In genomic region chr3:95899911-95900310, GRCh38 we compare ENCODE assay signal across 32 cellular contexts.
"Had no signal": no experiment of that assay in that cellular context is flagged by ENCODE, and none has a peak within 500 bp of the region (broad histone marks: within the 10 kb centered on the region; RNA-seq: fewer than 3 reads in every experiment).

No MANE protein-coding gene starts in this region.

- DNase-seq: activated CD4-positive, alpha-beta memory T cell treated with anti-CD3 and anti-CD28 coated beads for 36 hours; activated CD4-positive, alpha-beta T cell treated with anti-CD3 and anti-CD28 coated beads, Interleukin-2, amount 10 ng/mL, durations not matched to agents 7 days and 5 days; activated CD4-positive, CD25-positive, alpha-beta regulatory T cell; activated CD8-positive, alpha-beta memory T cell treated with anti-CD3 and anti-CD28 coated beads for 24 hours; activated gamma-delta T cell treated with Interleukin-2 at 50 U/mL for 16 hours; activated naive CD4-positive, alpha-beta T cell treated with anti-CD3 and anti-CD28 coated beads, Interleukin-2, amount 10 ng/mL, durations not matched to agents 7 days and 5 days; activated naive CD8-positive, alpha-beta T cell treated with anti-CD3 and anti-CD28 coated beads for 36 hours; activated T-cell treated with anti-CD3 and anti-CD28 coated beads for 4 hours; activated T-cell treated with anti-CD3 and anti-CD28 coated beads, Interleukin-2, amount 50 U/mL, for 72 hours; aorta; brain microvascular endothelial cell; MG63; MV-4-11; NCI-H1092 treated with DMSO at 0.1 percent for 48 hours; NCI-H1417 treated with DMSO at 0.1 percent for 48 hours; NCI-H1694; NCI-H2029; NCI-H2107; NCI-H345; NCI-H510A; NCI-H526 treated with DMSO at 0.1 percent for 48 hours; NCI-H82; SIG-M5; T-cell; T-helper 2 cell; T1000 had no signal

- H3K27me3 Mint-ChIP-seq: activated CD4-positive, alpha-beta memory T cell treated with anti-CD3 and anti-CD28 coated beads for 36 hours; activated CD4-positive, alpha-beta T cell treated with anti-CD3 and anti-CD28 coated beads, Interleukin-2, amount 10 ng/mL, durations not matched to agents 7 days and 5 days; activated naive CD4-positive, alpha-beta T cell treated with anti-CD3 and anti-CD28 coated beads, Interleukin-2, amount 10 ng/mL, durations not matched to agents 7 days and 5 days; activated naive CD8-positive, alpha-beta T cell treated with anti-CD3 and anti-CD28 coated beads for 36 hours; T-cell had no signal

- H3K4me3 ChIP-seq: cardiac muscle cell, MG63, SK-N-MC had no signal

- H3K27me3 ChIP-seq: brain microvascular endothelial cell, cardiac muscle cell, MG63 had no signal

- H3K36me3 ChIP-seq: brain microvascular endothelial cell, cardiac muscle cell, MG63 had no signal

- H3K36me3 Mint-ChIP-seq: activated CD4-positive, alpha-beta memory T cell treated with anti-CD3 and anti-CD28 coated beads for 36 hours; activated naive CD4-positive, alpha-beta T cell treated with anti-CD3 and anti-CD28 coated beads, Interleukin-2, amount 10 ng/mL, durations not matched to agents 7 days and 5 days; activated naive CD8-positive, alpha-beta T cell treated with anti-CD3 and anti-CD28 coated beads for 36 hours; T-cell had no signal

- H3K9ac ChIP-seq: KMS-11 had no signal

- H3K27ac Mint-ChIP-seq: activated CD4-positive, alpha-beta memory T cell treated with anti-CD3 and anti-CD28 coated beads for 36 hours; activated CD4-positive, alpha-beta T cell treated with anti-CD3 and anti-CD28 coated beads, Interleukin-2, amount 10 ng/mL, durations not matched to agents 7 days and 5 days; activated naive CD4-positive, alpha-beta T cell treated with anti-CD3 and anti-CD28 coated beads, Interleukin-2, amount 10 ng/mL, durations not matched to agents 7 days and 5 days; activated naive CD8-positive, alpha-beta T cell treated with anti-CD3 and anti-CD28 coated beads for 36 hours; activated T-cell treated with anti-CD3 and anti-CD28 coated beads, Interleukin-2, amount 50 U/mL, for 72 hours; activated T-helper 2 cell treated with anti-CD3 and anti-CD28 coated beads, Interferon-gamma antibody, Interleukin-2, Interleukin-4, amounts not matched to agents 10 μg/mL and 5 μg/mL and 100 μg/mL, durations not matched to agents 14 hours and 24 hours and 36 hours; T-cell had no signal

- H3K27ac ChIP-seq: brain microvascular endothelial cell, cardiac muscle cell, KMS-11, SK-N-MC, VCaP had no signal

- ATAC-seq: activated T-cell treated with anti-CD3 and anti-CD28 coated beads, Interleukin-2, amount 50 U/mL, for 72 hours; T-cell had no signal

- H3K9me3 Mint-ChIP-seq: activated CD4-positive, alpha-beta T cell treated with anti-CD3 and anti-CD28 coated beads, Interleukin-2, amount 10 ng/mL, durations not matched to agents 7 days and 5 days; activated naive CD4-positive, alpha-beta T cell treated with anti-CD3 and anti-CD28 coated beads, Interleukin-2, amount 10 ng/mL, durations not matched to agents 7 days and 5 days; activated T-helper 2 cell treated with anti-CD3 and anti-CD28 coated beads, Interferon-gamma antibody, Interleukin-2, Interleukin-4, amounts not matched to agents 10 μg/mL and 5 μg/mL and 100 μg/mL, durations not matched to agents 14 hours and 24 hours and 36 hours had no signal

- FAIRE-seq: TTC549 had no signal

- H3K4me2 ChIP-seq: KMS-11 had no signal

- H3K4me1 Mint-ChIP-seq: activated CD4-positive, alpha-beta T cell treated with anti-CD3 and anti-CD28 coated beads, Interleukin-2, amount 10 ng/mL, durations not matched to agents 7 days and 5 days; activated naive CD4-positive, alpha-beta T cell treated with anti-CD3 and anti-CD28 coated beads, Interleukin-2, amount 10 ng/mL, durations not matched to agents 7 days and 5 days; activated naive CD8-positive, alpha-beta T cell treated with anti-CD3 and anti-CD28 coated beads for 36 hours; T-cell had no signal

- H3K4me3 Mint-ChIP-seq: activated CD4-positive, alpha-beta memory T cell treated with anti-CD3 and anti-CD28 coated beads for 36 hours; activated CD4-positive, alpha-beta T cell treated with anti-CD3 and anti-CD28 coated beads, Interleukin-2, amount 10 ng/mL, durations not matched to agents 7 days and 5 days; activated naive CD4-positive, alpha-beta T cell treated with anti-CD3 and anti-CD28 coated beads, Interleukin-2, amount 10 ng/mL, durations not matched to agents 7 days and 5 days; activated naive CD8-positive, alpha-beta T cell treated with anti-CD3 and anti-CD28 coated beads for 36 hours; activated T-cell treated with anti-CD3 and anti-CD28 coated beads, Interleukin-2, amount 50 U/mL, for 72 hours; T-cell had no signal
